Comparison of ENCODE assay signal across 9 cellular contexts in the genomic region with DNA sequence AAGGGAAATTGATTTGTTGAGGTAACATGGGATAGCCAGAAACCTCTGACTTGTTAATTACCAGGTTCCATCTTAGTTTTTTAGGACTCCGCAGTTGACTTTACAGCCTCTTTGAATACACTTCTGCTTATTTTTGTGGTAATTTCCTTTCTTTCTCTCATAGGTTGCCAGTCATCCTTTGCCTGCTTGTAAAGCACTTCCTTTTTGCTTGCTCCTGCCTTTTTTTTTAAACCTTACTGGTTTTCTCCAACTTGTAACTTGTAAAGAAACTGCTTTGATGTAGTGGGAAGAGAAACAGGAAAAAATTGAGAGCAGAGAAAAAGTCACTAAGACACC. TPM values are rescaled to one million over a fixed set of nuclear protein-coding genes. Genes with fewer than 3 reads are reported as not detected.
DNase-seq lines count a peak whose midpoint lies in the region; ATAC-seq and TF ChIP-seq lines count a peak whose summit lies in the region.
"Had no signal": no experiment of that assay in that cellular context is flagged by ENCODE, and none has a peak within 500 bp of the region (broad histone marks: within the 10 kb centered on the region; RNA-seq: fewer than 3 reads in every experiment).

No MANE protein-coding gene starts in this region.

- no peaks in the 10 kb centered on the region for H3F3A ChIP-seq in SU-DHL-6 (ENCODE audit: insufficient read depth)

- H3K27me3 Mint-ChIP-seq in activated T-cell treated with anti-CD3 and anti-CD28 coated beads, Interleukin-2, amount 50 U/mL, for 4 hours (ENCODE audit: low read depth): no peaks in the 10 kb centered on the region
- H3K27me3 Mint-ChIP-seq in glutamatergic neuron (ENCODE audit: unreplicated experiment): peaks cover 4% of the 10 kb centered on the region

- TF ChIP-seq POLR2A in stomach (IDR thresholded peaks at IDR 0.05) (no peak), adrenal gland (IDR thresholded peaks at IDR 0.05) (no peak)

- no peaks in the 10 kb centered on the region for H3K9me3 Mint-ChIP-seq in activated T-cell treated with anti-CD3 and anti-CD28 coated beads, Interleukin-2, amount 50 U/mL, for 4 hours
- peaks cover 3% of the 10 kb centered on the region for H3K9me3 Mint-ChIP-seq in glutamatergic neuron (ENCODE audit: unreplicated experiment)

- intact Hi-C loops in stomach (cut with DNase I; ENCODE audit: low total_unique reads): no loop called here
- intact Hi-C loops in adrenal gland (cut with DNase I): no loop called here

- 69 to 90% (median 77%) methylated on average over 1 of the region's 1 CpG for WGBS in stomach, 5 donors
- 60 to 100% (median 76%) methylated on average over 1 of the region's 1 CpG for whole genome bisulfite sequencing in adrenal gland, 4 donors

- H3K4me2 ChIP-seq in SU-DHL-6 (ENCODE audit: low read depth, low read length, poor library complexity, severe bottlenecking): peak overlapping the region; percentile 72

- H3K4me3 Mint-ChIP-seq in activated T-cell treated with anti-CD3 and anti-CD28 coated beads, Interleukin-2, amount 50 U/mL, for 4 hours: peak overlapping the region; percentile 93
- H3K4me3 Mint-ChIP-seq in glutamatergic neuron (ENCODE audit: unreplicated experiment): peak overlapping the region; percentile 96

- H3K4me1 Mint-ChIP-seq in activated T-cell treated with anti-CD3 and anti-CD28 coated beads, Interleukin-2, amount 50 U/mL, for 4 hours (ENCODE audit: low read depth): peaks cover 50% of the 10 kb centered on the region
- peaks cover 18% of the 10 kb centered on the region for H3K4me1 Mint-ChIP-seq in glutamatergic neuron (ENCODE audit: low read depth, unreplicated experiment)

- peaks cover 44% of the 10 kb centered on the region for H4K20me1 ChIP-seq in SU-DHL-6 (ENCODE audit: low read depth, low read length)

- peaks cover 73% of the 10 kb centered on the region for H3K79me2 ChIP-seq in SU-DHL-6 (ENCODE audit: insufficient read depth, low read length)

- no peak overlapping the region for H3K4me3 ChIP-seq in SU-DHL-6 (ENCODE audit: insufficient read depth, low read length, poor library complexity, severe bottlenecking)
- H3K4me3 ChIP-seq in stomach: peak overlapping the region in 3 of 4 donors; percentile 63 to 73 (median 64)
- no peak overlapping the region for H3K4me3 ChIP-seq in adrenal gland

- peaks cover 6 to 49% (median 21%) of the 10 kb centered on the region in 4 donors for H3K4me1 ChIP-seq in stomach
- H3K4me1 ChIP-seq in adrenal gland (replicated peaks in 1 of 2): peaks cover 12 to 21% of the 10 kb centered on the region in 2 donors

- no peak overlapping the region for H2AFZ ChIP-seq in SU-DHL-6 (ENCODE audit: low read depth, low read length, severe bottlenecking)

- H3K36me3 Mint-ChIP-seq in activated T-cell treated with anti-CD3 and anti-CD28 coated beads, Interleukin-2, amount 50 U/mL, for 4 hours (ENCODE audit: insufficient read depth): peaks cover 36% of the 10 kb centered on the region
- H3K36me3 Mint-ChIP-seq in glutamatergic neuron (ENCODE audit: unreplicated experiment): no peaks in the 10 kb centered on the region

- TF ChIP-seq CTCF in SU-DHL-6 (IDR thresholded peaks at IDR 0.05; ENCODE audit: insufficient read depth, low read length, poor library complexity, severe bottlenecking): no peak
- TF ChIP-seq CTCF in glutamatergic neuron (IDR thresholded peaks at IDR 0.05; ENCODE audit: partially characterized antibody, unreplicated experiment): no peak
- TF ChIP-seq CTCF in stomach (IDR thresholded peaks at IDR 0.05): no peak
- no peak for TF ChIP-seq CTCF in adrenal gland (IDR thresholded peaks at IDR 0.05)

- DNase-seq in activated T-cell treated with anti-CD3 and anti-CD28 coated beads, Interleukin-2, amount 50 U/mL, for 4 hours: no peak
- DNase-seq in activated T-cell treated with anti-CD3 and anti-CD28 coated beads for 4 hours (no peak), glutamatergic neuron (no peak), stomach (no peak), NCI-H2081 (lab: John Stamatoyannopoulos, UW) (no peak), adrenal gland (no peak), retina (no peak)

- no peak for ATAC-seq in activated T-cell treated with anti-CD3 and anti-CD28 coated beads, Interleukin-2, amount 50 U/mL, for 4 hours

- no peak overlapping the region for H3K27ac Mint-ChIP-seq in glutamatergic neuron (ENCODE audit: unreplicated experiment)

- H3K9me2 ChIP-seq in SU-DHL-6 (replicated peaks; ENCODE audit: insufficient read depth, low read length): no peaks in the 10 kb centered on the region

- H3K27ac ChIP-seq in SU-DHL-6 (ENCODE audit: low read depth, low read length) (no peak overlapping the region), stomach (peak overlapping the region in 3 of 5 donors; percentile 93 to 96 (median 96)), adrenal gland (peak overlapping the region in 2 of 5 donors; percentile 95 to 96)
- H3K27ac ChIP-seq: C4-2B had no signal

- H3K9me3 ChIP-seq in SU-DHL-6 (ENCODE audit: insufficient read depth, low read length) (no peaks in the 10 kb centered on the region), stomach (no peaks in the 10 kb centered on the region), adrenal gland (replicated peaks in 1 of 3) (no peaks in the 10 kb centered on the region)

- peaks cover 23% of the 10 kb centered on the region; the same call in 1 of the 2 replicates for H3K36me3 ChIP-seq in SU-DHL-6 (ENCODE audit: low read length)
- H3K36me3 ChIP-seq in stomach: peaks cover 0 to 17% (median 7%) of the 10 kb centered on the region in 4 donors
- peaks cover 4 to 5% of the 10 kb centered on the region in 2 donors for H3K36me3 ChIP-seq in adrenal gland (replicated peaks in 1 of 2)

- H3K9ac ChIP-seq in SU-DHL-6 (ENCODE audit: low read length): no peak overlapping the region

- no peak for TF ChIP-seq EP300 in stomach (IDR thresholded peaks at IDR 0.05)

- H3K27me3 ChIP-seq in SU-DHL-6 (ENCODE audit: low read length) (no peaks in the 10 kb centered on the region), stomach (no peaks in the 10 kb centered on the region), adrenal gland (no peaks in the 10 kb centered on the region)

RNA-seq across cellular contexts. Expression of a gene that starts 2.6 kb away (rescaled TPM):
- 100 to 1,000 TPM; 621 to 728 (median 711) TPM for total RNA-seq in activated T-cell treated with anti-CD3 and anti-CD28 coated beads, Interleukin-2, amount 50 U/mL, for 4 hours
- total RNA-seq in glutamatergic neuron (ENCODE audit: unreplicated experiment): 263 TPM
- 100 to 1,000 TPM in 3 of 5 donors, 10 to 100 TPM in 2; 29.3 to 207 (median 104) TPM for total RNA-seq in stomach
- polyA plus RNA-seq in stomach: 100 to 1,000 TPM; 122 to 150 (median 128) TPM
- 100 to 1,000 TPM; 143 to 524 (median 320) TPM for total RNA-seq in adrenal gland
- polyA plus RNA-seq in adrenal gland: 100 to 1,000 TPM in 1 of 3 donors, 10 to 100 TPM in 2; 69.4 to 436 (median 90.1) TPM

RNA-seq across cellular contexts. Expression of a gene that starts 32.8 kb away (rescaled TPM):
- 10 to 100 TPM; 19.7 to 22.5 (median 20.8) TPM for total RNA-seq in activated T-cell treated with anti-CD3 and anti-CD28 coated beads, Interleukin-2, amount 50 U/mL, for 4 hours
- total RNA-seq in glutamatergic neuron (ENCODE audit: unreplicated experiment) (30.4 TPM), stomach (10 to 100 TPM in 3 of 5 donors, 1 to 10 TPM in 2; 3.2 to 75.4 (median 20.9) TPM), adrenal gland (10 to 100 TPM in 5 of 8 donors, 1 to 10 TPM in 3; 6.6 to 14.2 (median 11.3) TPM)
- polyA plus RNA-seq in stomach (10 to 100 TPM; 11.1 to 13.4 (median 11.7) TPM), adrenal gland (10 to 100 TPM in 1 of 3 donors, 1 to 10 TPM in 2; 8.1 to 13.9 (median 8.8) TPM)

Comparison
In these comparisons a context has a peak if more than half of its experiments do, and no peak if none do; other contexts are left out.
1. H3K4me3 ChIP-seq: peak in stomach (3 of 4); none in SU-DHL-6 (single experiment) and adrenal gland (0 of 4).